In genomic region chr1:221711642-221712041, GRCh38 we compare ENCODE assay signal across 13 cellular contexts. TPM values are rescaled to one million over a fixed set of nuclear protein-coding genes. Genes with fewer than 3 reads are reported as not detected.
DNase-seq lines count a peak whose midpoint lies in the region; ATAC-seq, FAIRE-seq and TF ChIP-seq lines count a peak whose summit lies in the region.
"Had no signal": no experiment of that assay in that cellular context is flagged by ENCODE, and none has a peak within 500 bp of the region (broad histone marks: within the 10 kb centered on the region; RNA-seq: fewer than 3 reads in every experiment).

No MANE protein-coding gene starts in this region.

- TF ChIP-seq EP300 in HepG2 (IDR thresholded peaks at IDR 0.05; ENCODE audit: low read depth in 2 of 2, low read length in 2 of 2) (no peak), HepG2 (CRISPR knock-in tag; IDR thresholded peaks at IDR 0.05; ENCODE audit: borderline replicate concordance) (no peak), suprapubic skin (IDR thresholded peaks at IDR 0.05) (no peak)

- no peak overlapping the region for H3K9ac ChIP-seq in HepG2 (ENCODE audit: insufficient read depth, low read depth, low read length)

- TF ChIP-seq RAD21 in HepG2 (CRISPR knock-in tag; IDR thresholded peaks at IDR 0.05) = no peak

- H3K9me3 ChIP-seq in HepG2 (ENCODE audit: low read length) (no peaks in the 10 kb centered on the region), suprapubic skin (no peaks in the 10 kb centered on the region)

- BruUV-seq in HepG2 (replicated peaks; lab: Mats Ljungman, UMichigan) = no TSS peak

- H3K4me3 ChIP-seq in HepG2 (replicated peaks in 1 of 3; ENCODE audit: insufficient read depth in 1 of 3, low read depth in 2 of 3, low read length in 3 of 3) = no peak overlapping the region
- no peak overlapping the region for H3K4me3 ChIP-seq in suprapubic skin

- no peak overlapping the region for H2AFZ ChIP-seq in HepG2 (ENCODE audit: low read length)

- no peak for DNase-seq in activated CD4-positive, alpha-beta T cell treated with anti-CD3 and anti-CD28 coated beads, Interleukin-2, amount 10 ng/mL, durations not matched to agents 7 days and 5 days
- no peak for DNase-seq in activated CD4-positive, alpha-beta T cell treated with anti-CD3 and anti-CD28 coated beads for 48 hours
- DNase-seq in activated naive CD8-positive, alpha-beta T cell treated with anti-CD3 and anti-CD28 coated beads for 36 hours = no peak
- DNase-seq in HepG2 (ENCODE audit: low spot score) (no peak), suprapubic skin (ENCODE audit: low spot score in 2 of 2) (no peak), SKM-1 (lab: John Stamatoyannopoulos, UW; ENCODE audit: unreplicated experiment) (no peak)
- no peak for DNase-seq in activated CD4-positive, CD25-positive, alpha-beta regulatory T cell (lab: John Stamatoyannopoulos, UW)
- DNase-seq: left colon, MM.1S, NCI-H748 treated with DMSO at 0.1 percent for 48 hours, posterior cingulate gyrus had no signal

- TF ChIP-seq POLR2A in HepG2 (IDR thresholded peaks at IDR 0.05; ENCODE audit: insufficient read depth in 1 of 2, low read depth in 2 of 2, low read length in 2 of 2) = no peak
- no peak for TF ChIP-seq POLR2A in suprapubic skin (IDR thresholded peaks at IDR 0.05)

- no peak for FAIRE-seq in HepG2 (lab: Jason Lieb, UNC)

- peaks cover 35% of the 10 kb centered on the region for H3K36me3 Mint-ChIP-seq in activated CD4-positive, alpha-beta T cell treated with anti-CD3 and anti-CD28 coated beads, Interleukin-2, amount 10 ng/mL, durations not matched to agents 7 days and 5 days (ENCODE audit: low read depth)
- H3K36me3 Mint-ChIP-seq in activated naive CD8-positive, alpha-beta T cell treated with anti-CD3 and anti-CD28 coated beads for 36 hours = peaks cover 51% of the 10 kb centered on the region

- ATAC-seq in HepG2 (no peak), HG03565 (IDR thresholded peaks at IDR 0.05; ENCODE audit: unreplicated experiment) (no peak)
- ATAC-seq: HCT116 had no signal

- POLR2A ChIA-PET in activated CD4-positive, alpha-beta T cell treated with anti-CD3 and anti-CD28 coated beads, Interleukin-2, amount 10 ng/mL, durations not matched to agents 7 days and 5 days (lab: Charles Lee) = no interaction called here
- POLR2A ChIA-PET in HepG2 (lab: Yijun Ruan, JAX) = interaction anchor here (3.7 kb wide), 1 partner anchor 31 kb away, joined by 20 read pairs; the partner anchor contains the start of gene DUSP10

- intact Hi-C loops in HepG2 (cut with micrococcal nuclease; ENCODE audit: unreplicated experiment) = no loop called here

- H4K20me1 ChIP-seq in HepG2 (ENCODE audit: insufficient read depth, low read length) = no peaks in the 10 kb centered on the region

- H3K4me1 Mint-ChIP-seq in activated CD4-positive, alpha-beta T cell treated with anti-CD3 and anti-CD28 coated beads, Interleukin-2, amount 10 ng/mL, durations not matched to agents 7 days and 5 days = peaks cover 90% of the 10 kb centered on the region
- H3K4me1 Mint-ChIP-seq in activated naive CD8-positive, alpha-beta T cell treated with anti-CD3 and anti-CD28 coated beads for 36 hours = peaks cover 78% of the 10 kb centered on the region

- H3K27me3 Mint-ChIP-seq in activated CD4-positive, alpha-beta T cell treated with anti-CD3 and anti-CD28 coated beads, Interleukin-2, amount 10 ng/mL, durations not matched to agents 7 days and 5 days = no peaks in the 10 kb centered on the region
- no peaks in the 10 kb centered on the region for H3K27me3 Mint-ChIP-seq in activated naive CD8-positive, alpha-beta T cell treated with anti-CD3 and anti-CD28 coated beads for 36 hours

- no peak overlapping the region for H3K4me2 ChIP-seq in HepG2 (ENCODE audit: low read depth, low read length)

- H3K27ac Mint-ChIP-seq in activated CD4-positive, alpha-beta T cell treated with anti-CD3 and anti-CD28 coated beads, Interleukin-2, amount 10 ng/mL, durations not matched to agents 7 days and 5 days = peak overlapping the region; percentile 99
- peak overlapping the region; percentile 58 for H3K27ac Mint-ChIP-seq in activated naive CD8-positive, alpha-beta T cell treated with anti-CD3 and anti-CD28 coated beads for 36 hours

- H3K4me3 Mint-ChIP-seq in activated CD4-positive, alpha-beta T cell treated with anti-CD3 and anti-CD28 coated beads, Interleukin-2, amount 10 ng/mL, durations not matched to agents 7 days and 5 days = no peak overlapping the region
- H3K4me3 Mint-ChIP-seq in activated naive CD8-positive, alpha-beta T cell treated with anti-CD3 and anti-CD28 coated beads for 36 hours = no peak overlapping the region

- H3K36me3 ChIP-seq in HepG2 (replicated peaks in 1 of 2; ENCODE audit: control insufficient read depth in 1 of 2, insufficient read depth in 2 of 2, low read length in 2 of 2) = no peaks in the 10 kb centered on the region
- no peaks in the 10 kb centered on the region for H3K36me3 ChIP-seq in suprapubic skin

- H3K27me3 ChIP-seq in HepG2 (ENCODE audit: control insufficient read depth in 1 of 2, insufficient read depth in 2 of 2, low read length in 2 of 2) = no peaks in the 10 kb centered on the region
- H3K27me3 ChIP-seq in suprapubic skin = no peaks in the 10 kb centered on the region

- CTCF ChIA-PET in activated CD4-positive, alpha-beta T cell treated with anti-CD3 and anti-CD28 coated beads, Interleukin-2, amount 10 ng/mL, durations not matched to agents 7 days and 5 days (lab: Charles Lee) = interaction anchor here (1.0 to 1.4 kb wide), 4 partner anchors 14 to 66 kb away, joined by 3 to 5 read pairs (median 4); no protein-coding TSS in a partner anchor
- CTCF ChIA-PET in HepG2 (lab: Yijun Ruan, JAX; ENCODE audit: low intra/inter-chr PET ratio, low total read pairs) = no interaction called here

- TF ChIP-seq CTCF in HepG2 (CRISPR knock-in tag; IDR thresholded peaks at IDR 0.05) (no peak), suprapubic skin (IDR thresholded peaks at IDR 0.05) (no peak)

- H3K4me1 ChIP-seq in HepG2 (ENCODE audit: insufficient read depth, low read length) (peaks cover 83% of the 10 kb centered on the region), suprapubic skin (peaks cover 26% of the 10 kb centered on the region)

- H3K9me3 Mint-ChIP-seq in activated CD4-positive, alpha-beta T cell treated with anti-CD3 and anti-CD28 coated beads, Interleukin-2, amount 10 ng/mL, durations not matched to agents 7 days and 5 days = peaks cover 10% of the 10 kb centered on the region
- peaks cover 5% of the 10 kb centered on the region for H3K9me3 Mint-ChIP-seq in activated naive CD8-positive, alpha-beta T cell treated with anti-CD3 and anti-CD28 coated beads for 36 hours

- in situ Hi-C loops in HepG2 (cut with HindIII; ENCODE audit: extremely low pct_ligation_motif_present, low pct_unique_long_range_greater_than_20kb) = no loop called here

- peaks cover 5% of the 10 kb centered on the region for H3K79me2 ChIP-seq in HepG2 (ENCODE audit: insufficient read depth, low read length)

- H3K27ac ChIP-seq in HepG2 (ENCODE audit: extremely low read length, insufficient read depth, low read length) (peak overlapping the region; percentile 27), suprapubic skin (peak overlapping the region; percentile 1)

TF ChIP-seq in HepG2, 621 proteins besides CTCF, POLR2A, EP300 and RAD21:
- TF ChIP-seq MAF1 (CRISPR knock-in tag; IDR thresholded peaks at IDR 0.05; ENCODE audit: borderline replicate concordance) (no peak), YEATS4 (CRISPR knock-in tag; IDR thresholded peaks at IDR 0.05; ENCODE audit: borderline replicate concordance) (0 out of 2 replicates have a peak, but pooled peaks have one; percentile 24)

RNA-seq across cellular contexts. Expression of gene DUSP10, which starts 30.2 kb away (rescaled TPM):
- total RNA-seq in activated CD4-positive, alpha-beta T cell treated with anti-CD3 and anti-CD28 coated beads, Interleukin-2, amount 10 ng/mL, durations not matched to agents 7 days and 5 days = 10 to 100 TPM; 11.3 to 12.3 TPM
- total RNA-seq in activated naive CD8-positive, alpha-beta T cell treated with anti-CD3 and anti-CD28 coated beads for 36 hours = 10 to 100 TPM; 32.7 to 33.0 TPM
- total RNA-seq in HepG2 (2016; rRNA removed; fragmentation: Illumina TruSeq; extraction: Trizol) = 2.1 and 2.5 TPM in 2 replicates
- 1.0 and 1.1 TPM in 2 replicates for total RNA-seq in HepG2 (2016; cell fraction: cytosol; rRNA removed; fragmentation: Illumina TruSeq; extraction: Trizol; ENCODE audit: low read depth)
- total RNA-seq in HepG2 (2016; cell fraction: insoluble cytoplasmic fraction; rRNA removed; fragmentation: Illumina TruSeq; extraction: Trizol) = 2.7 and 2.8 TPM in 2 replicates
- 1.8 and 2.0 TPM in 2 replicates for total RNA-seq in HepG2 (2016; cell fraction: membrane; rRNA removed; fragmentation: Illumina TruSeq; extraction: Trizol)
- 3.2 and 3.5 TPM in 2 replicates for total RNA-seq in HepG2 (2016; cell fraction: nucleus; rRNA removed; fragmentation: Illumina TruSeq; extraction: Trizol)
- 4.2 and 4.4 TPM in 2 replicates for polyA plus RNA-seq in HepG2 (2011; rRNA removed)
- 5.3 and 5.7 TPM in 2 replicates for polyA plus RNA-seq in HepG2 (2011; cell fraction: cytosol; rRNA removed)
- polyA plus RNA-seq in HepG2 (2011; cell fraction: nucleus; rRNA removed) = 6.2 and 6.9 TPM in 2 replicates
- 2.6 and 5.2 TPM in 2 replicates for polyA plus RNA-seq in HepG2 (2012)
- 0.26 and 0.36 TPM in 2 replicates for polyA plus RNA-seq in HepG2 (2016; cell fraction: cytosol; fragmentation: Illumina TruSeq; extraction: Trizol; ENCODE audit: low read depth)
- polyA plus RNA-seq in HepG2 (2016; cell fraction: insoluble cytoplasmic fraction; fragmentation: Illumina TruSeq; extraction: Trizol; ENCODE audit: low read depth) = 2.8 and 3.3 TPM in 2 replicates
- 1.2 and 1.3 TPM in 2 replicates for polyA plus RNA-seq in HepG2 (2016; cell fraction: membrane; fragmentation: Illumina TruSeq; extraction: Trizol; ENCODE audit: low read depth)
- 2.0 and 2.4 TPM in 2 replicates for polyA plus RNA-seq in HepG2 (2016; cell fraction: nucleus; fragmentation: Illumina TruSeq; extraction: Trizol; ENCODE audit: insufficient read depth, low read depth)
- 11.2 and 16.0 TPM in 2 replicates for polyA minus RNA-seq in HepG2 (2011; rRNA and poly(A)+ RNA removed; ENCODE audit: low replicate concordance)
- 2.7 and 3.9 TPM in 2 replicates for polyA minus RNA-seq in HepG2 (2011; cell fraction: cytosol; rRNA and poly(A)+ RNA removed)
- 13.1 and 15.4 TPM in 2 replicates for polyA minus RNA-seq in HepG2 (2011; cell fraction: nucleus; rRNA and poly(A)+ RNA removed)
- total RNA-seq in suprapubic skin = 10 to 100 TPM in 3 of 4 donors, 1 to 10 TPM in 1; 9.5 to 18.6 (median 15.3) TPM
